In genomic region chr19:6056282-6056741, GRCh38 we compare ENCODE assay signal across 9 cellular contexts. TPM values are rescaled to one million over a fixed set of nuclear protein-coding genes. Genes with fewer than 3 reads are reported as not detected.
DNase-seq lines count a peak whose midpoint lies in the region; ATAC-seq and TF ChIP-seq lines count a peak whose summit lies in the region.
"Had no signal": no experiment of that assay in that cellular context is flagged by ENCODE, and none has a peak within 500 bp of the region (broad histone marks: within the 10 kb centered on the region; RNA-seq: fewer than 3 reads in every experiment).

No MANE protein-coding gene starts in this region.

- 88 to 92% methylated on average over 7 to 8 of the region's 8 CpGs for WGBS in mesodermal cell (ENCODE audit: insufficient coverage in 2 of 2), 2 experiments
- 98% methylated on average over 8 of the region's 8 CpGs for WGBS in thymus

- H3K36me3 Mint-ChIP-seq in glutamatergic neuron (ENCODE audit: unreplicated experiment), result peaks cover 5% of the 10 kb centered on the region

- peaks cover 8% of the 10 kb centered on the region for H3K9me3 Mint-ChIP-seq in glutamatergic neuron (ENCODE audit: unreplicated experiment)
- H3K9me3 Mint-ChIP-seq: central memory CD8-positive, alpha-beta T cell had no signal

- H3K9me3 ChIP-seq in mesodermal cell (ENCODE audit: control insufficient read depth, low read length) (no peaks in the 10 kb centered on the region), thymus (ENCODE audit: control insufficient read depth) (no peaks in the 10 kb centered on the region)

- no peak overlapping the region for H3K27ac Mint-ChIP-seq in glutamatergic neuron (ENCODE audit: unreplicated experiment)

- H3K27me3 Mint-ChIP-seq in glutamatergic neuron (ENCODE audit: unreplicated experiment), result peaks cover 4% of the 10 kb centered on the region

- peaks cover 11% of the 10 kb centered on the region for H3K4me1 Mint-ChIP-seq in glutamatergic neuron (ENCODE audit: low read depth, unreplicated experiment)
- H3K4me1 Mint-ChIP-seq: central memory CD8-positive, alpha-beta T cell had no signal

- H3K4me1 ChIP-seq in mesodermal cell (ENCODE audit: control insufficient read depth, insufficient read depth, low read length, poor library complexity, severe bottlenecking) (peaks cover 17% of the 10 kb centered on the region), thymus (ENCODE audit: control insufficient read depth, insufficient read depth, low read length) (no peaks in the 10 kb centered on the region)

- H3K4me3 Mint-ChIP-seq in glutamatergic neuron (ENCODE audit: unreplicated experiment), result no peak overlapping the region
- H3K4me3 Mint-ChIP-seq: central memory CD8-positive, alpha-beta T cell had no signal

- H3K27me3 ChIP-seq in thymus (ENCODE audit: control insufficient read depth, insufficient read depth), result no peaks in the 10 kb centered on the region

- H3K27ac ChIP-seq in coronary artery (peak overlapping the region; percentile 88 to 98), mesodermal cell (ENCODE audit: low read depth, low read length, severe bottlenecking) (peak overlapping the region; percentile 79), thymus (ENCODE audit: low read depth) (peak overlapping the region; percentile 73)

- no peak for ATAC-seq in GM18909 (IDR thresholded peaks at IDR 0.05; ENCODE audit: poor library complexity, unreplicated experiment)

- peak overlapping the region; percentile 59 for H3K4me3 ChIP-seq in coronary artery
- no peak overlapping the region for H3K4me3 ChIP-seq in mesodermal cell (ENCODE audit: extremely low read depth, insufficient read depth, low read length, poor library complexity, severe bottlenecking)
- H3K4me3 ChIP-seq in thymus (ENCODE audit: low read length), result no peak overlapping the region

- no peak for TF ChIP-seq CTCF in coronary artery (IDR thresholded peaks at IDR 0.05)
- no peak for TF ChIP-seq CTCF in glutamatergic neuron (IDR thresholded peaks at IDR 0.05; ENCODE audit: partially characterized antibody, unreplicated experiment)

- DNase-seq in NCI-H2196 treated with DMSO at 0.1 percent for 48 hours (lab: John Stamatoyannopoulos, UW; ENCODE audit: unreplicated experiment) (peak; percentile 14), coronary artery (ENCODE audit: low spot score) (peak; percentile 79), NCI-H187 treated with DMSO at 0.1 percent for 48 hours (lab: John Stamatoyannopoulos, UW) (no peak), glutamatergic neuron (no peak)
- DNase-seq: activated CD4-positive, alpha-beta T cell treated with anti-CD3 and anti-CD28 coated beads, Interleukin-2, amount 50 U/mL, for 1 hour had no signal

- no peaks in the 10 kb centered on the region for H3K36me3 ChIP-seq in mesodermal cell (ENCODE audit: control insufficient read depth, insufficient read depth, low read length)
- no peaks in the 10 kb centered on the region for H3K36me3 ChIP-seq in thymus (ENCODE audit: control insufficient read depth, insufficient read depth)

RNA-seq across cellular contexts. Expression of gene RFX2, which starts 54.0 kb away (rescaled TPM):
- polyA plus RNA-seq in mesodermal cell (2013, experiment 1 of 2), result 7.6 TPM
- 5.1 TPM for polyA plus RNA-seq in mesodermal cell (2013, experiment 2 of 2)
- polyA plus RNA-seq in thymus, result 4.6 TPM
- 4.3 TPM for total RNA-seq in glutamatergic neuron (ENCODE audit: unreplicated experiment)

Comparison
In these comparisons a context has a peak if more than half of its experiments do, and no peak if none do; other contexts are left out.
1. DNase-seq: peak in NCI-H2196 treated with DMSO at 0.1 percent for 48 hours (single experiment) and coronary artery (single experiment); none in NCI-H187 treated with DMSO at 0.1 percent for 48 hours (single experiment) and glutamatergic neuron (single experiment).
2. Peak in every context shown above with its lines, with median percentiles within 50 percentile points of each other: H3K27ac ChIP-seq.